8 cellular contexts compared by ENCODE assay signal in the genomic region with DNA sequence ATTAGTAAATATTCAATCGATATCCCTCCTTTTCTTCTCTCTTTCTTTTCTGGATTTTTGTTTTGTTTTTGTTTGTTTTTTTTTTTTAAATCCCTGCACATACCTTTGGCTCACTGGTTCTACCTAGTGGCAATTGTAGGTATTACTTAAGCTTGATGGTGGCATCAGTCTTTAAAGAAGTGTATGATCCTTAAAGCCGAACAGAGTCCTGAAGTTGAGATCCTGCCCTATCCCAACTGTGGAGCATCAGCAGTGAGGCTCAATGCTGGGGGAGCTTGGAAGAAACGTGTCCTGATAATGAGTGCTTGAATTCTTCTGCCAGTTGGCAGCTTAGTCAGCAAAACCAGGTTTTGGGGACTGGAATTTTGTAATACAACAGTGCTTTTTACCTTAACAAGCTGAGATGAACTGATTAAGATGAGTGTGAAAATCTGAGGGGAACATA.
A peak's percentile ranks its signal among the peaks of the same experiment; 100 is the strongest.
DNase-seq lines count a peak whose midpoint lies in the region; ATAC-seq lines count a peak whose summit lies in the region.

No MANE protein-coding gene starts in this region.

- no peak overlapping the region for H3K9ac ChIP-seq in NT2/D1 (ENCODE audit: insufficient read length, low read depth)

- H3K4me1 ChIP-seq in NT2/D1 (ENCODE audit: insufficient read depth, insufficient read length) = no peaks in the 10 kb centered on the region

- DNase-seq in COLO668 (lab: John Stamatoyannopoulos, UW; ENCODE audit: unreplicated experiment) (peak; percentile 13), NT2/D1 (ENCODE audit: low read depth, low spot score) (peak; percentile 56), dedifferentiated amniotic fluid mesenchymal stem cell (ENCODE audit: extremely low spot score) (peak; percentile 57), midbrain (lab: John Stamatoyannopoulos, UW) (peak; percentile 2)
- DNase-seq in activated effector memory CD4-positive, alpha-beta T cell treated with Interleukin-2 at 50 U/mL for 16 hours = no peak
- no peak for DNase-seq in stimulated activated CD4-positive, alpha-beta T cell treated with anti-CD3 and anti-CD28 coated beads, Interleukin-4, amount 100 ng/mL, for 24 hours

- no peak overlapping the region for H3K4me3 ChIP-seq in NT2/D1 (ENCODE audit: insufficient read length, low read depth)

- no peaks in the 10 kb centered on the region for H3K27me3 ChIP-seq in NT2/D1 (ENCODE audit: insufficient read depth, insufficient read length)

- no peaks in the 10 kb centered on the region for H3K36me3 ChIP-seq in NT2/D1 (ENCODE audit: insufficient read depth, insufficient read length, low read length)

- ATAC-seq in GM19043 (IDR thresholded peaks at IDR 0.05; ENCODE audit: low read depth, unreplicated experiment) (peak; percentile 67), HG03108 (IDR thresholded peaks at IDR 0.05; ENCODE audit: unreplicated experiment) (no peak)

- H3K9me3 ChIP-seq in NT2/D1 (ENCODE audit: insufficient read depth, low read length) = no peaks in the 10 kb centered on the region

Comparison
In these comparisons a context has a peak if more than half of its experiments do, and no peak if none do; other contexts are left out.
1. DNase-seq: peak in COLO668 (single experiment), NT2/D1 (single experiment), dedifferentiated amniotic fluid mesenchymal stem cell (single experiment) and midbrain (single experiment); none in activated effector memory CD4-positive, alpha-beta T cell treated with Interleukin-2 at 50 U/mL for 16 hours (single experiment) and stimulated activated CD4-positive, alpha-beta T cell treated with anti-CD3 and anti-CD28 coated beads, Interleukin-4, amount 100 ng/mL, for 24 hours (single experiment).